ENCODE assay signal across 20 cellular contexts in genomic region chr9:14212697-14213420, GRCh38.
DNase-seq lines count a peak whose midpoint lies in the region; ATAC-seq and TF ChIP-seq lines count a peak whose summit lies in the region.
"Had no signal": no experiment of that assay in that cellular context is flagged by ENCODE, and none has a peak within 500 bp of the region (broad histone marks: within the 10 kb centered on the region; RNA-seq: fewer than 3 reads in every experiment).

No MANE protein-coding gene starts in this region.

- no peak overlapping the region for H3K27ac Mint-ChIP-seq in activated CD8-positive, alpha-beta T cell treated with anti-CD3 and anti-CD28 coated beads, Interleukin-2, amount 10 ng/mL, durations not matched to agents 7 days and 5 days
- H3K27ac Mint-ChIP-seq: activated CD8-positive, alpha-beta memory T cell treated with anti-CD3 and anti-CD28 coated beads, Interleukin-2, amount 10 ng/mL, durations not matched to agents 7 days and 5 days; B cell; T-helper 1 cell treated with Interleukin-12 subunit alpha and Interleukin-12 subunit beta and Interleukin-4 antibody, amounts not matched to agents 30 μg/mL and 1 μg/mL, for 36 hours had no signal

- POLR2A ChIA-PET in PC-3 (lab: Charles Lee; ENCODE audit: unreplicated experiment): no interaction called here
- POLR2A ChIA-PET in activated CD8-positive, alpha-beta T cell treated with anti-CD3 and anti-CD28 coated beads, Interleukin-2, amount 10 ng/mL, durations not matched to agents 7 days and 5 days (lab: Charles Lee): no interaction called here

- no peaks in the 10 kb centered on the region for H3K9me2 ChIP-seq in PC-3 (replicated peaks; ENCODE audit: low read length)

- TF ChIP-seq CTCF in PC-3 (conservative IDR thresholded peaks at IDR 0.05; ENCODE audit: low read depth, low read length): no peak
- TF ChIP-seq CTCF in foreskin keratinocyte (conservative IDR thresholded peaks at IDR 0.05): no peak
- no peak for TF ChIP-seq CTCF in psoas muscle (IDR thresholded peaks at IDR 0.05)

- DNase-seq in PC-3 (no peak), foreskin keratinocyte (no peak), psoas muscle (no peak), SIG-M5 (lab: John Stamatoyannopoulos, UW) (no peak)
- DNase-seq in activated CD8-positive, alpha-beta T cell treated with anti-CD3 and anti-CD28 coated beads, Interleukin-2, amount 10 ng/mL, durations not matched to agents 7 days and 5 days: no peak
- DNase-seq: activated CD4-positive, CD25-positive, alpha-beta regulatory T cell treated with anti-CD3 and anti-CD28 coated beads, Interleukin-2, amount 50 U/mL, for 72 hours; activated CD8-positive, alpha-beta memory T cell treated with anti-CD3 and anti-CD28 coated beads, Interleukin-2, amount 10 ng/mL, durations not matched to agents 7 days and 5 days; activated effector memory CD4-positive, alpha-beta T cell treated with anti-CD3 and anti-CD28 coated beads, Interleukin-2, amount 50 U/mL, for 16 hours; cerebellar nuclear complex; KBM-7; NCI-H1105; occipital lobe; stimulated activated CD4-positive, alpha-beta T cell treated with anti-CD3 and anti-CD28 coated beads, Interleukin-1b, Interleukin-23, amount 100 ng/mL, for 48 hours had no signal

- H3K4me3 Mint-ChIP-seq in activated CD8-positive, alpha-beta T cell treated with anti-CD3 and anti-CD28 coated beads, Interleukin-2, amount 10 ng/mL, durations not matched to agents 7 days and 5 days: no peak overlapping the region
- H3K4me3 Mint-ChIP-seq: activated CD8-positive, alpha-beta memory T cell treated with anti-CD3 and anti-CD28 coated beads, Interleukin-2, amount 10 ng/mL, durations not matched to agents 7 days and 5 days; B cell; T-helper 1 cell treated with Interleukin-12 subunit alpha and Interleukin-12 subunit beta and Interleukin-4 antibody, amounts not matched to agents 30 μg/mL and 1 μg/mL, for 36 hours had no signal

- no TSS peak for BruUV-seq in PC-3 (replicated peaks; lab: Mats Ljungman, UMichigan)

- no peak overlapping the region for H2AFZ ChIP-seq in PC-3 (ENCODE audit: low read length)

- no peaks in the 10 kb centered on the region for H3K36me3 ChIP-seq in PC-3 (ENCODE audit: low read depth, low read length)
- H3K36me3 ChIP-seq in psoas muscle (ENCODE audit: insufficient read depth in 1 of 2, low read depth in 1 of 2): no peaks in the 10 kb centered on the region

- H3K9me3 Mint-ChIP-seq in activated CD8-positive, alpha-beta T cell treated with anti-CD3 and anti-CD28 coated beads, Interleukin-2, amount 10 ng/mL, durations not matched to agents 7 days and 5 days (ENCODE audit: insufficient read depth): no peaks in the 10 kb centered on the region
- H3K9me3 Mint-ChIP-seq: T-helper 1 cell treated with Interleukin-12 subunit alpha and Interleukin-12 subunit beta and Interleukin-4 antibody, amounts not matched to agents 30 μg/mL and 1 μg/mL, for 36 hours had no signal

- peaks cover 87% of the 10 kb centered on the region for H3K4me1 ChIP-seq in PC-3 (ENCODE audit: insufficient read depth, low read length)
- H3K4me1 ChIP-seq in foreskin keratinocyte: peaks cover 50% of the 10 kb centered on the region
- peaks cover 65% of the 10 kb centered on the region for H3K4me1 ChIP-seq in psoas muscle

- H3K9me3 ChIP-seq in PC-3 (ENCODE audit: low read length) (no peaks in the 10 kb centered on the region), psoas muscle (no peaks in the 10 kb centered on the region)

- H3K4me1 Mint-ChIP-seq in activated CD8-positive, alpha-beta T cell treated with anti-CD3 and anti-CD28 coated beads, Interleukin-2, amount 10 ng/mL, durations not matched to agents 7 days and 5 days (ENCODE audit: low read depth): no peaks in the 10 kb centered on the region
- H3K4me1 Mint-ChIP-seq: activated CD8-positive, alpha-beta memory T cell treated with anti-CD3 and anti-CD28 coated beads, Interleukin-2, amount 10 ng/mL, durations not matched to agents 7 days and 5 days; B cell had no signal

- no peaks in the 10 kb centered on the region for H4K20me1 ChIP-seq in PC-3 (ENCODE audit: low read length)

- H3F3A ChIP-seq in PC-3 (ENCODE audit: low read length, unreplicated experiment): peaks cover 4% of the 10 kb centered on the region

- peak overlapping the region; percentile 75 for H3K27ac ChIP-seq in PC-3 (ENCODE audit: low read length)
- peak overlapping the region; percentile 1 for H3K27ac ChIP-seq in foreskin keratinocyte
- H3K27ac ChIP-seq in psoas muscle: peak overlapping the region; percentile 17
- H3K27ac ChIP-seq: HL-60 had no signal

- H3K79me2 ChIP-seq in PC-3 (ENCODE audit: low read length): peaks cover 82% of the 10 kb centered on the region

- intact Hi-C loops in PC-3 (cut with micrococcal nuclease): loop anchor here (2.0 kb wide), 1 partner anchor 38 kb away; no protein-coding TSS in a partner anchor
- intact Hi-C loops in psoas muscle (cut with DNase I): no loop called here

- H3K4me3 ChIP-seq in PC-3 (ENCODE audit: low read length) (no peak overlapping the region), psoas muscle (no peak overlapping the region)

- H3K27me3 ChIP-seq in PC-3 (ENCODE audit: low read length) (no peaks in the 10 kb centered on the region), foreskin keratinocyte (no peaks in the 10 kb centered on the region), psoas muscle (ENCODE audit: insufficient read depth in 3 of 3, low read length in 2 of 3) (no peaks in the 10 kb centered on the region)

- no peak overlapping the region for H3K9ac ChIP-seq in PC-3 (ENCODE audit: low read length)

- no peaks in the 10 kb centered on the region for H3K27me3 Mint-ChIP-seq in activated CD8-positive, alpha-beta T cell treated with anti-CD3 and anti-CD28 coated beads, Interleukin-2, amount 10 ng/mL, durations not matched to agents 7 days and 5 days (ENCODE audit: low read depth)
- H3K27me3 Mint-ChIP-seq: activated CD8-positive, alpha-beta memory T cell treated with anti-CD3 and anti-CD28 coated beads, Interleukin-2, amount 10 ng/mL, durations not matched to agents 7 days and 5 days; B cell had no signal

- no peaks in the 10 kb centered on the region for H3K36me3 Mint-ChIP-seq in activated CD8-positive, alpha-beta T cell treated with anti-CD3 and anti-CD28 coated beads, Interleukin-2, amount 10 ng/mL, durations not matched to agents 7 days and 5 days (ENCODE audit: low read depth)
- H3K36me3 Mint-ChIP-seq: activated CD8-positive, alpha-beta memory T cell treated with anti-CD3 and anti-CD28 coated beads, Interleukin-2, amount 10 ng/mL, durations not matched to agents 7 days and 5 days had no signal

- CTCF ChIA-PET in PC-3 (lab: Charles Lee): no interaction called here
- CTCF ChIA-PET in activated CD8-positive, alpha-beta T cell treated with anti-CD3 and anti-CD28 coated beads, Interleukin-2, amount 10 ng/mL, durations not matched to agents 7 days and 5 days (lab: Charles Lee): no interaction called here

- ATAC-seq in GM19463 (IDR thresholded peaks at IDR 0.05; ENCODE audit: unreplicated experiment) (peak; percentile 22), PC-3 (no peak), foreskin keratinocyte (no peak), psoas muscle (peak in 2 of 4 donors; percentile 2 to 5), HG02623 (IDR thresholded peaks at IDR 0.05; ENCODE audit: unreplicated experiment) (no peak)
- no peak for ATAC-seq in activated CD8-positive, alpha-beta T cell treated with anti-CD3 and anti-CD28 coated beads, Interleukin-2, amount 10 ng/mL, durations not matched to agents 7 days and 5 days
- ATAC-seq: activated CD8-positive, alpha-beta memory T cell treated with anti-CD3 and anti-CD28 coated beads, Interleukin-2, amount 10 ng/mL, durations not matched to agents 7 days and 5 days; Right ventricle myocardium inferior; sciatic nerve had no signal

- WGBS in psoas muscle, 3 donors: 87 to 90% (median 88%) methylated on average over 5 of the region's 5 CpGs

- peak overlapping the region; percentile 79 for H3K4me2 ChIP-seq in PC-3 (ENCODE audit: low read length)

Comparison
In these comparisons a context has a peak if more than half of its experiments do, and no peak if none do; other contexts are left out.
1. H3K27ac ChIP-seq: peak in every context shown above with its lines; median percentile 75 in PC-3; 17 in psoas muscle; 1 in foreskin keratinocyte.